Comparison of ENCODE assay signal across 26 cellular contexts in genomic region chr12:40668095-40668494, GRCh38. TPM values are rescaled to one million over a fixed set of nuclear protein-coding genes. Genes with fewer than 3 reads are reported as not detected.
DNase-seq lines count a peak whose midpoint lies in the region; ATAC-seq and TF ChIP-seq lines count a peak whose summit lies in the region.
"Had no signal": no experiment of that assay in that cellular context is flagged by ENCODE, and none has a peak within 500 bp of the region (broad histone marks: within the 10 kb centered on the region; RNA-seq: fewer than 3 reads in every experiment).

No MANE protein-coding gene starts in this region.

- POLR2A ChIA-PET in SK-N-SH (lab: Yijun Ruan, JAX) (no interaction called here), MCF 10A (lab: Yijun Ruan, JAX) (no interaction called here)

- no peaks in the 10 kb centered on the region for H3K4me1 Mint-ChIP-seq in MCF 10A (ENCODE audit: insufficient read depth, unreplicated experiment)
- H3K4me1 Mint-ChIP-seq: activated naive CD8-positive, alpha-beta T cell treated with anti-CD3 and anti-CD28 coated beads, Interleukin-2, amount 10 ng/mL, durations not matched to agents 7 days and 5 days; central memory CD8-positive, alpha-beta T cell had no signal

- CTCF ChIA-PET in SK-N-SH (lab: Yijun Ruan, JAX) (interaction anchor here (0.6 to 1.0 kb wide), 2 partner anchors 66 to 515 kb away, joined by 4 read pairs; no protein-coding TSS in a partner anchor), MCF 10A (lab: Yijun Ruan, JAX) (interaction anchor here (0.9 kb wide), 1 partner anchor 47 kb away, joined by 3 read pairs; no protein-coding TSS in a partner anchor)

- H3K27ac ChIP-seq in SK-N-SH (ENCODE audit: low read depth in 2 of 2, low read length in 1 of 2) = no peak overlapping the region
- H3K27ac ChIP-seq in foreskin keratinocyte = no peak overlapping the region
- H3K27ac ChIP-seq: C4-2B, epithelial cell of prostate, heart right ventricle, Peyer's patch had no signal

- no peaks in the 10 kb centered on the region for H3K36me3 Mint-ChIP-seq in MCF 10A (ENCODE audit: insufficient read depth, unreplicated experiment)
- H3K36me3 Mint-ChIP-seq: activated CD4-positive, alpha-beta memory T cell treated with anti-CD3 and anti-CD28 coated beads for 36 hours; activated naive CD8-positive, alpha-beta T cell treated with anti-CD3 and anti-CD28 coated beads, Interleukin-2, amount 10 ng/mL, durations not matched to agents 7 days and 5 days had no signal

- H2AFZ ChIP-seq in SK-N-SH (ENCODE audit: low read depth) = no peak overlapping the region

- DNase-seq in SK-N-SH = no peak
- DNase-seq in NCI-H69 (lab: John Stamatoyannopoulos, UW) = peak; percentile 28
- DNase-seq in foreskin keratinocyte = no peak
- DNase-seq in OCI-M2 (lab: John Stamatoyannopoulos, UW; ENCODE audit: unreplicated experiment) = no peak
- no peak for DNase-seq in MCF 10A (ENCODE audit: unreplicated experiment)
- DNase-seq: activated CD4-positive, alpha-beta memory T cell treated with anti-CD3 and anti-CD28 coated beads for 36 hours; activated effector memory CD4-positive, alpha-beta T cell treated with anti-CD3 and anti-CD28 coated beads, Interleukin-2, amount 50 U/mL, for 16 hours; activated naive CD8-positive, alpha-beta T cell treated with anti-CD3 and anti-CD28 coated beads, Interleukin-2, amount 10 ng/mL, durations not matched to agents 7 days and 5 days; Calu3; heart right ventricle; left colon; NCI-H187 treated with DMSO at 0.1 percent for 48 hours; NCI-H226; NK-92 treated with Interleukin-12 subunit alpha and Interleukin-12 subunit beta, amount 100 ng/mL, for 24 hours; occipital lobe; Peyer's patch; small intestine; stimulated activated CD4-positive, alpha-beta T cell treated with anti-CD3 and anti-CD28 coated beads, Interleukin-2, amount 100 ng/mL, for 24 hours; T-helper 1 cell had no signal

- ATAC-seq in SK-N-SH treated with all-trans-retinoic acid at 6 μM for 48 hours (no peak), foreskin keratinocyte (no peak), GM19467 (IDR thresholded peaks at IDR 0.05; ENCODE audit: unreplicated experiment) (no peak), HG02588 (IDR thresholded peaks at IDR 0.05; ENCODE audit: unreplicated experiment) (no peak)
- ATAC-seq: activated CD4-positive, CD25-positive, alpha-beta regulatory T cell treated with anti-CD3 and anti-CD28 coated beads, Interleukin-2, amount 50 U/mL, for 24 hours; heart right ventricle; left colon had no signal

- no peak overlapping the region for H3K4me3 ChIP-seq in SK-N-SH (ENCODE audit: low read depth in 2 of 2, low read length in 1 of 2)
- H3K4me3 ChIP-seq: heart right ventricle, Peyer's patch had no signal

- no peaks in the 10 kb centered on the region for H4K20me1 ChIP-seq in SK-N-SH (ENCODE audit: insufficient read depth)

- H3K36me3 ChIP-seq in SK-N-SH (replicated peaks in 1 of 2; ENCODE audit: control insufficient read depth in 1 of 2, insufficient read depth in 2 of 2, low read length in 1 of 2) = no peaks in the 10 kb centered on the region
- H3K36me3 ChIP-seq: heart right ventricle, Peyer's patch had no signal

- H3K9me3 ChIP-seq in SK-N-SH = no peaks in the 10 kb centered on the region
- H3K9me3 ChIP-seq: Peyer's patch had no signal

- TF ChIP-seq CTCF in SK-N-SH (IDR thresholded peaks at IDR 0.05) = no peak
- peak; percentile 40 for TF ChIP-seq CTCF in foreskin keratinocyte (conservative IDR thresholded peaks at IDR 0.05)
- TF ChIP-seq CTCF in MCF 10A (IDR thresholded peaks at IDR 0.05; ENCODE audit: unreplicated experiment) = no peak

- peaks cover 10% of the 10 kb centered on the region for H3K27me3 Mint-ChIP-seq in MCF 10A (ENCODE audit: insufficient read depth, unreplicated experiment)
- H3K27me3 Mint-ChIP-seq: activated CD4-positive, alpha-beta memory T cell treated with anti-CD3 and anti-CD28 coated beads for 36 hours; activated naive CD8-positive, alpha-beta T cell treated with anti-CD3 and anti-CD28 coated beads, Interleukin-2, amount 10 ng/mL, durations not matched to agents 7 days and 5 days; central memory CD8-positive, alpha-beta T cell had no signal

- H3K4me3 Mint-ChIP-seq in MCF 10A (ENCODE audit: unreplicated experiment) = no peak overlapping the region
- H3K4me3 Mint-ChIP-seq: activated CD4-positive, alpha-beta memory T cell treated with anti-CD3 and anti-CD28 coated beads for 36 hours; activated naive CD8-positive, alpha-beta T cell treated with anti-CD3 and anti-CD28 coated beads, Interleukin-2, amount 10 ng/mL, durations not matched to agents 7 days and 5 days; central memory CD8-positive, alpha-beta T cell had no signal

- TF ChIP-seq EP300 in SK-N-SH (IDR thresholded peaks at IDR 0.05; ENCODE audit: borderline replicate concordance in 1 of 2, low read depth in 1 of 2, low read length in 1 of 2) = no peak

- intact Hi-C loops in MCF 10A (cut with micrococcal nuclease) = no loop called here

- H3K4me2 ChIP-seq in SK-N-SH = no peak overlapping the region

- no peaks in the 10 kb centered on the region for H3K79me2 ChIP-seq in SK-N-SH (ENCODE audit: insufficient read depth)

- H3K27ac Mint-ChIP-seq in MCF 10A (ENCODE audit: low read depth, unreplicated experiment) = no peak overlapping the region
- H3K27ac Mint-ChIP-seq: activated CD4-positive, alpha-beta memory T cell treated with anti-CD3 and anti-CD28 coated beads for 36 hours; activated naive CD8-positive, alpha-beta T cell treated with anti-CD3 and anti-CD28 coated beads, Interleukin-2, amount 10 ng/mL, durations not matched to agents 7 days and 5 days had no signal

- H3K9ac ChIP-seq in SK-N-SH = no peak overlapping the region

- no peaks in the 10 kb centered on the region for H3K9me3 Mint-ChIP-seq in MCF 10A (ENCODE audit: unreplicated experiment)
- H3K9me3 Mint-ChIP-seq: activated CD4-positive, alpha-beta memory T cell treated with anti-CD3 and anti-CD28 coated beads for 36 hours; activated naive CD8-positive, alpha-beta T cell treated with anti-CD3 and anti-CD28 coated beads, Interleukin-2, amount 10 ng/mL, durations not matched to agents 7 days and 5 days; central memory CD8-positive, alpha-beta T cell had no signal

- H3K9me2 ChIP-seq in SK-N-SH = no peaks in the 10 kb centered on the region

- H3K4me1 ChIP-seq in SK-N-SH (ENCODE audit: control insufficient read depth in 1 of 2, insufficient read depth in 2 of 2, low read depth in 1 of 2, low read length in 1 of 2) (no peaks in the 10 kb centered on the region; a peak in 1 of 4 replicates), foreskin keratinocyte (no peaks in the 10 kb centered on the region)
- H3K4me1 ChIP-seq: heart right ventricle had no signal

- H3F3A ChIP-seq in SK-N-SH (replicated peaks; ENCODE audit: insufficient read depth) = no peaks in the 10 kb centered on the region

- H3K27me3 ChIP-seq in SK-N-SH (ENCODE audit: insufficient read depth) (no peaks in the 10 kb centered on the region), foreskin keratinocyte (no peaks in the 10 kb centered on the region)
- H3K27me3 ChIP-seq: heart right ventricle, Peyer's patch had no signal

- peak; percentile 52; the same call in 1 of the 2 replicates for TF ChIP-seq RAD21 in SK-N-SH (IDR thresholded peaks at IDR 0.05; ENCODE audit: low read length)

- no TSS peak for BruUV-seq in MCF 10A (replicated peaks; lab: Mats Ljungman, UMichigan)

TF ChIP-seq in SK-N-SH, 30 proteins besides CTCF, POLR2A, EP300 and RAD21:
- TF ChIP-seq SMC3 (IDR thresholded peaks at IDR 0.05; ENCODE audit: low read depth, low read length) (peak; percentile 5; the same call in 1 of the 2 replicates), POLR2AphosphoS5 (IDR thresholded peaks at IDR 0.05; ENCODE audit: low read depth, low read length) (no peak)

TF ChIP-seq in SK-N-SH treated with all-trans-retinoic acid at 6 μM for 48 hours, 23 proteins besides CTCF, POLR2A, EP300 and RAD21 (continues in another document):
- TF ChIP-seq TCF4 (CRISPR knock-in tag; IDR thresholded peaks at IDR 0.05; ENCODE audit: borderline replicate concordance) (no peak), ZNF70 (CRISPR knock-in tag; IDR thresholded peaks at IDR 0.05) (no peak), CREB5 (CRISPR knock-in tag; IDR thresholded peaks at IDR 0.05; ENCODE audit: low read depth) (no peak), ZNF8 (CRISPR knock-in tag; IDR thresholded peaks at IDR 0.05) (no peak), PATZ1 (CRISPR knock-in tag; IDR thresholded peaks at IDR 0.05; ENCODE audit: borderline replicate concordance) (no peak), ZFP3 (CRISPR knock-in tag; IDR thresholded peaks at IDR 0.05) (no peak), TOX (CRISPR knock-in tag; IDR thresholded peaks at IDR 0.05; ENCODE audit: borderline replicate concordance) (no peak), ARNTL (CRISPR knock-in tag; IDR thresholded peaks at IDR 0.05; ENCODE audit: borderline replicate concordance, low read depth) (no peak), ZNF565 (CRISPR knock-in tag; conservative IDR thresholded peaks at IDR 0.05; ENCODE audit: low read depth) (no peak)

RNA-seq across cellular contexts. Expression of gene CNTN1, which starts 24.1 kb away (rescaled TPM):
- polyA plus RNA-seq in SK-N-SH (2012; rRNA removed) = 0.13 and 0.96 TPM in 2 replicates
- polyA plus RNA-seq in SK-N-SH (2012; cell fraction: cytosol; rRNA removed) = 0.99 and 1.4 TPM in 2 replicates
- polyA plus RNA-seq in SK-N-SH (2012; cell fraction: nucleus; rRNA removed) = 0.12 and 0.31 TPM in 2 replicates
- total RNA-seq in foreskin keratinocyte = 35.6 and 74.6 TPM in 2 replicates
- polyA plus RNA-seq in foreskin keratinocyte = 8.0 and 17.4 TPM in 2 replicates
- total RNA-seq in MCF 10A (2022) = not detected in 2 replicates
- total RNA-seq: activated CD4-positive, alpha-beta memory T cell treated with anti-CD3 and anti-CD28 coated beads for 36 hours; activated naive CD8-positive, alpha-beta T cell treated with anti-CD3 and anti-CD28 coated beads, Interleukin-2, amount 10 ng/mL, durations not matched to agents 7 days and 5 days; Calu3 had no signal

Comparison
In these comparisons a context has a peak if more than half of its experiments do, and no peak if none do; other contexts are left out.
1. RNA of gene CNTN1, which starts 24.1 kb away (total RNA-seq): 35.6 to 74.6 TPM in foreskin keratinocyte; not detected in MCF 10A; every median in the first group is over 10 times any median in the second.